Comparison of ENCODE assay signal across 11 cellular contexts in genomic region chr9:92715488-92716231, GRCh38. TPM values are rescaled to one million over a fixed set of nuclear protein-coding genes. Genes with fewer than 3 reads are reported as not detected.
DNase-seq lines count a peak whose midpoint lies in the region; ATAC-seq and TF ChIP-seq lines count a peak whose summit lies in the region.
"Had no signal": no experiment of that assay in that cellular context is flagged by ENCODE, and none has a peak within 500 bp of the region (broad histone marks: within the 10 kb centered on the region; RNA-seq: fewer than 3 reads in every experiment).

No MANE protein-coding gene starts in this region.

- WGBS in right cardiac atrium: 50% methylated on average over 17 of the region's 17 CpGs

- no peaks in the 10 kb centered on the region for H3K4me1 ChIP-seq in right cardiac atrium (ENCODE audit: control insufficient read depth, insufficient read depth, low read length)

- ATAC-seq in right cardiac atrium: peak; percentile 80 to 84

- H3K27me3 Mint-ChIP-seq in activated CD4-positive, alpha-beta T cell treated with anti-CD3 and anti-CD28 coated beads, Interleukin-2, amount 10 ng/mL, durations not matched to agents 24 days and 14 days: no peaks in the 10 kb centered on the region
- H3K27me3 Mint-ChIP-seq: brain; stimulated activated naive CD8-positive, alpha-beta T cell treated with anti-CD3 and anti-CD28 coated beads, Interleukin-15, Interleukin-2, amounts not matched to agents 100 ng/mL and 50 ng/mL, for 24 hours had no signal

- no peak overlapping the region for H3K27ac Mint-ChIP-seq in activated CD4-positive, alpha-beta T cell treated with anti-CD3 and anti-CD28 coated beads, Interleukin-2, amount 10 ng/mL, durations not matched to agents 24 days and 14 days
- H3K27ac Mint-ChIP-seq: brain; stimulated activated naive CD8-positive, alpha-beta T cell treated with anti-CD3 and anti-CD28 coated beads, Interleukin-15, Interleukin-2, amounts not matched to agents 100 ng/mL and 50 ng/mL, for 24 hours had no signal

- H3K27ac ChIP-seq in coronary artery: peak overlapping the region in 1 of 2 donors; percentile 23
- peak overlapping the region; percentile 10 for H3K27ac ChIP-seq in right cardiac atrium (ENCODE audit: low read length)

- no peaks in the 10 kb centered on the region for H3K9me3 Mint-ChIP-seq in activated CD4-positive, alpha-beta T cell treated with anti-CD3 and anti-CD28 coated beads, Interleukin-2, amount 10 ng/mL, durations not matched to agents 24 days and 14 days
- H3K9me3 Mint-ChIP-seq: brain; CD8-positive, alpha-beta T cell; stimulated activated naive CD8-positive, alpha-beta T cell treated with anti-CD3 and anti-CD28 coated beads, Interleukin-15, Interleukin-2, amounts not matched to agents 100 ng/mL and 50 ng/mL, for 24 hours had no signal

- H3K36me3 Mint-ChIP-seq in activated CD4-positive, alpha-beta T cell treated with anti-CD3 and anti-CD28 coated beads, Interleukin-2, amount 10 ng/mL, durations not matched to agents 24 days and 14 days (ENCODE audit: low read depth): peaks cover 46% of the 10 kb centered on the region

- intact Hi-C loops in activated CD4-positive, alpha-beta T cell treated with anti-CD3 and anti-CD28 coated beads, Interleukin-2, amount 10 ng/mL, durations not matched to agents 24 days and 14 days (cut with micrococcal nuclease): loop anchor here (1.0 to 5.0 kb wide), 2 partner anchors 47 to 76 kb away; partner anchors contain the start of gene BICD2
- intact Hi-C loops in right cardiac atrium (cut with DNase I): loop anchor here in 3 of 4 donors (2.0 to 10.0 kb wide), 3 partner anchors 49 to 77 kb away; partner anchors contain the start of gene BICD2 (in 1 of the 3)

- no peaks in the 10 kb centered on the region for H3K27me3 ChIP-seq in right cardiac atrium (ENCODE audit: control insufficient read depth, insufficient read depth)

- H3K4me3 Mint-ChIP-seq in activated CD4-positive, alpha-beta T cell treated with anti-CD3 and anti-CD28 coated beads, Interleukin-2, amount 10 ng/mL, durations not matched to agents 24 days and 14 days: no peak overlapping the region
- H3K4me3 Mint-ChIP-seq: brain; CD8-positive, alpha-beta T cell; stimulated activated naive CD8-positive, alpha-beta T cell treated with anti-CD3 and anti-CD28 coated beads, Interleukin-15, Interleukin-2, amounts not matched to agents 100 ng/mL and 50 ng/mL, for 24 hours had no signal

- TF ChIP-seq CTCF in coronary artery (IDR thresholded peaks at IDR 0.05): no peak

- H3K9me3 ChIP-seq in right cardiac atrium (ENCODE audit: control insufficient read depth, low read length): no peaks in the 10 kb centered on the region

- peaks cover 16% of the 10 kb centered on the region for H3K4me1 Mint-ChIP-seq in activated CD4-positive, alpha-beta T cell treated with anti-CD3 and anti-CD28 coated beads, Interleukin-2, amount 10 ng/mL, durations not matched to agents 24 days and 14 days
- H3K4me1 Mint-ChIP-seq: brain had no signal

- no peak overlapping the region for H3K4me3 ChIP-seq in coronary artery
- H3K4me3 ChIP-seq in right cardiac atrium (ENCODE audit: low read length): no peak overlapping the region

- DNase-seq in activated CD4-positive, alpha-beta T cell treated with anti-CD3 and anti-CD28 coated beads, Interleukin-2, amount 10 ng/mL, durations not matched to agents 24 days and 14 days: peak; percentile 54
- DNase-seq in activated CD4-positive, alpha-beta T cell treated with anti-CD3 and anti-CD28 coated beads, Interleukin-2, amount 50 U/mL, for 48 hours: no peak
- peak; percentile 71 for DNase-seq in coronary artery (ENCODE audit: low spot score)
- DNase-seq in right cardiac atrium: peak; percentile 74 to 89 (median 77)
- peak; percentile 70 for DNase-seq in ureter (ENCODE audit: low spot score)
- no peak for DNase-seq in stimulated activated CD4-positive, alpha-beta T cell treated with anti-CD3 and anti-CD28 coated beads, Interleukin-2, amount 100 ng/mL, for 24 hours
- no peak for DNase-seq in NCI-H2107 treated with DMSO at 0.1 percent for 48 hours (lab: John Stamatoyannopoulos, UW; ENCODE audit: unreplicated experiment)
- no peak for DNase-seq in UCSD-AML1 (lab: John Stamatoyannopoulos, UW; ENCODE audit: unreplicated experiment)

RNA-seq across cellular contexts. Expression of gene IPPK, which starts 45.7 kb away (rescaled TPM):
- total RNA-seq in activated CD4-positive, alpha-beta T cell treated with anti-CD3 and anti-CD28 coated beads, Interleukin-2, amount 10 ng/mL, durations not matched to agents 24 days and 14 days: 13.5 and 15.6 TPM in 2 replicates
- total RNA-seq in right cardiac atrium (10 to 100 TPM; 10.2 to 20.9 (median 11.6) TPM), ureter (11.9 TPM)
- polyA plus RNA-seq in right cardiac atrium: 8.6 TPM

RNA-seq across cellular contexts. Expression of gene BICD2, which starts 49.0 kb away (rescaled TPM):
- total RNA-seq in activated CD4-positive, alpha-beta T cell treated with anti-CD3 and anti-CD28 coated beads, Interleukin-2, amount 10 ng/mL, durations not matched to agents 24 days and 14 days: 25.8 and 26.2 TPM in 2 replicates
- total RNA-seq in right cardiac atrium: 10 to 100 TPM; 29.5 to 36.0 (median 33.8) TPM
- 20.0 TPM for polyA plus RNA-seq in right cardiac atrium
- 28.5 TPM for total RNA-seq in ureter

Comparison
In these comparisons a context has a peak if more than half of its experiments do, and no peak if none do; other contexts are left out.
1. DNase-seq: peak in activated CD4-positive, alpha-beta T cell treated with anti-CD3 and anti-CD28 coated beads, Interleukin-2, amount 10 ng/mL, durations not matched to agents 24 days and 14 days (single experiment), coronary artery (single experiment), right cardiac atrium (3 of 3) and ureter (single experiment); none in activated CD4-positive, alpha-beta T cell treated with anti-CD3 and anti-CD28 coated beads, Interleukin-2, amount 50 U/mL, for 48 hours (0 of 2), stimulated activated CD4-positive, alpha-beta T cell treated with anti-CD3 and anti-CD28 coated beads, Interleukin-2, amount 100 ng/mL, for 24 hours (0 of 2), NCI-H2107 treated with DMSO at 0.1 percent for 48 hours (single experiment) and UCSD-AML1 (single experiment).